In genomic region chr2:218074031-218074430, GRCh38 we compare ENCODE assay signal across 8 cellular contexts. TPM values are rescaled to one million over a fixed set of nuclear protein-coding genes. Genes with fewer than 3 reads are reported as not detected.
DNase-seq lines count a peak whose midpoint lies in the region; ATAC-seq and TF ChIP-seq lines count a peak whose summit lies in the region.

No MANE protein-coding gene starts in this region.

- no peak overlapping the region for H3K27ac ChIP-seq in parathyroid adenoma

- peak; percentile 32 for ATAC-seq in effector memory CD8-positive, alpha-beta T cell (replicated peaks)
- ATAC-seq in HG03457 (IDR thresholded peaks at IDR 0.05; ENCODE audit: unreplicated experiment): no peak
- ATAC-seq in HG02678 (IDR thresholded peaks at IDR 0.05; ENCODE audit: unreplicated experiment): no peak

- H3K9me3 Mint-ChIP-seq in effector memory CD8-positive, alpha-beta T cell: no peaks in the 10 kb centered on the region

- H3K79me2 ChIP-seq in parathyroid adenoma: no peaks in the 10 kb centered on the region

- H3K9ac ChIP-seq in parathyroid adenoma: no peak overlapping the region

- H3K4me1 Mint-ChIP-seq in effector memory CD8-positive, alpha-beta T cell (ENCODE audit: low read depth in 2 of 2): peaks cover 0 to 5% of the 10 kb centered on the region in 2 donors

- TF ChIP-seq CTCF in GM12874 (IDR thresholded peaks at IDR 0.05; ENCODE audit: insufficient read depth, low read depth, low read length) (peak; percentile 79), parathyroid adenoma (IDR thresholded peaks at IDR 0.05) (peak; percentile 24)

- H3K36me3 ChIP-seq in parathyroid adenoma (ENCODE audit: control insufficient read depth, insufficient read depth, low read length): no peaks in the 10 kb centered on the region

- H3K36me3 Mint-ChIP-seq in effector memory CD8-positive, alpha-beta T cell (ENCODE audit: insufficient read depth): peaks cover 2% of the 10 kb centered on the region

- DNase-seq in A172 (ENCODE audit: low spot score): peak; percentile 23
- DNase-seq in NOMO-1 treated with DMSO at 0.1 percent for 48 hours (lab: John Stamatoyannopoulos, UW; ENCODE audit: unreplicated experiment): peak; percentile 11
- no peak for DNase-seq in effector memory CD8-positive, alpha-beta T cell
- no peak for DNase-seq in NCI-H1436 treated with DMSO at 0.1 percent for 48 hours (lab: John Stamatoyannopoulos, UW)

- no peak overlapping the region for H3K4me3 Mint-ChIP-seq in effector memory CD8-positive, alpha-beta T cell

- H3K4me3 ChIP-seq in parathyroid adenoma (ENCODE audit: low read depth, low read length): no peak overlapping the region

- no peaks in the 10 kb centered on the region for H3K4me1 ChIP-seq in parathyroid adenoma

- no peaks in the 10 kb centered on the region for H3K9me3 ChIP-seq in parathyroid adenoma (ENCODE audit: control insufficient read depth, low read length)

- no peak overlapping the region for H2AFZ ChIP-seq in parathyroid adenoma

- H3K4me2 ChIP-seq in parathyroid adenoma (ENCODE audit: low read length): no peak overlapping the region

- peaks cover under 1 to 48% of the 10 kb centered on the region in 2 donors for H3K27me3 Mint-ChIP-seq in effector memory CD8-positive, alpha-beta T cell

- no peak overlapping the region for H3K27ac Mint-ChIP-seq in effector memory CD8-positive, alpha-beta T cell

- H3K27me3 ChIP-seq in parathyroid adenoma (ENCODE audit: control insufficient read depth, insufficient read depth, low read length): no peaks in the 10 kb centered on the region

RNA-seq across cellular contexts. Expression of gene RUFY4, which starts 5.0 kb away (rescaled TPM):
- not detected in 2 replicates for total RNA-seq in A172 (2014; rRNA removed; shearing (Covaris generic))

RNA-seq across cellular contexts. Expression of gene CXCR2, which starts 51.8 kb away (rescaled TPM):
- total RNA-seq in A172 (2014; rRNA removed; shearing (Covaris generic)): 0.17 TPM in 1 of 2 replicates, not detected in the other

Comparison
In these comparisons a context has a peak if more than half of its experiments do, and no peak if none do; other contexts are left out.
1. DNase-seq: peak in A172 (single experiment) and NOMO-1 treated with DMSO at 0.1 percent for 48 hours (single experiment); none in effector memory CD8-positive, alpha-beta T cell (0 of 3) and NCI-H1436 treated with DMSO at 0.1 percent for 48 hours (single experiment).